Comparison of ENCODE assay signal across 8 cellular contexts in genomic region chr7:1669954-1670893, GRCh38. TPM values are rescaled to one million over a fixed set of nuclear protein-coding genes. Genes with fewer than 3 reads are reported as not detected.
DNase-seq lines count a peak whose midpoint lies in the region; ATAC-seq, FAIRE-seq and TF ChIP-seq lines count a peak whose summit lies in the region.

TSS of gene ELFN1 (plus strand) at chr7:1670277. CDS start at chr7:1744597, 74,320 bp downstream.

- FAIRE-seq in GM19239 (lab: Jason Lieb, UNC), result no peak

- H3K9me3 ChIP-seq in RWPE2 (ENCODE audit: severe bottlenecking), result no peaks in the 10 kb centered on the region

- POLR2A ChIA-PET in GM10248 (lab: Yijun Ruan, JAX), result no interaction called here

- CTCF ChIA-PET in GM10248 (lab: Yijun Ruan, JAX), result no interaction called here

- no peak for ATAC-seq in RWPE2 (ENCODE audit: low read depth)
- peak; percentile 14 for ATAC-seq in Right ventricle myocardium inferior
- ATAC-seq in sciatic nerve, result no peak

- intact Hi-C loops in Right ventricle myocardium inferior (cut with DNase I), result loop anchor here (5.0 kb wide), 1 partner anchor 72 kb away; no protein-coding TSS in a partner anchor
- intact Hi-C loops in sciatic nerve (cut with DNase I), result no loop called here

- H3K4me3 ChIP-seq in RWPE2 (ENCODE audit: severe bottlenecking), result no peak within 1 kb of the TSS

- peaks cover 62% of the 10 kb centered on the region for H3K27me3 ChIP-seq in RWPE2 (ENCODE audit: insufficient read depth, poor library complexity, severe bottlenecking)

- no peaks in the 10 kb centered on the region for H3K36me3 ChIP-seq in RWPE2 (ENCODE audit: low read depth)

- H3K4me1 ChIP-seq in RWPE2 (ENCODE audit: insufficient read depth, poor library complexity, severe bottlenecking), result no peaks in the 10 kb centered on the region

- no peak within 1 kb of the TSS for H3K27ac ChIP-seq in RWPE2 (ENCODE audit: poor library complexity, severe bottlenecking)

- DNase-seq in GM10248 (ENCODE audit: extremely low spot score) (peak; percentile 26), RWPE2 (ENCODE audit: low spot score) (peak; percentile 38), Right ventricle myocardium inferior (ENCODE audit: missing footprints) (peak; percentile 73), sciatic nerve (ENCODE audit: low spot score) (peak; percentile 53), globus pallidus (ENCODE audit: low spot score) (no peak), GM19239 (ENCODE audit: insufficient read length, low spot score) (no peak), COR-L47 (lab: John Stamatoyannopoulos, UW) (no peak), SIG-M5 treated with dmso at 0.1 percent for 504 hours (lab: John Stamatoyannopoulos, UW; ENCODE audit: unreplicated experiment) (no peak)

- no peak for TF ChIP-seq CTCF in GM10248 (IDR thresholded peaks at IDR 0.05; ENCODE audit: control extremely low read depth, extremely low read depth, low read depth, missing control alignments)
- no peak for TF ChIP-seq CTCF in RWPE2 (IDR thresholded peaks at IDR 0.05; ENCODE audit: poor library complexity, severe bottlenecking)

RNA-seq across cellular contexts. Expression of gene ELFN1, which starts in this region (rescaled TPM):
- total RNA-seq in Right ventricle myocardium inferior (10.7 TPM), sciatic nerve (2.4 TPM)

Comparison
In these comparisons a context has a peak if more than half of its experiments do, and no peak if none do; other contexts are left out.
1. DNase-seq: peak in GM10248 (single experiment), RWPE2 (single experiment), Right ventricle myocardium inferior (single experiment) and sciatic nerve (single experiment); none in globus pallidus (single experiment), GM19239 (single experiment), COR-L47 (single experiment) and SIG-M5 treated with dmso at 0.1 percent for 504 hours (single experiment).